8 cellular contexts compared by ENCODE assay signal in the genomic region with DNA sequence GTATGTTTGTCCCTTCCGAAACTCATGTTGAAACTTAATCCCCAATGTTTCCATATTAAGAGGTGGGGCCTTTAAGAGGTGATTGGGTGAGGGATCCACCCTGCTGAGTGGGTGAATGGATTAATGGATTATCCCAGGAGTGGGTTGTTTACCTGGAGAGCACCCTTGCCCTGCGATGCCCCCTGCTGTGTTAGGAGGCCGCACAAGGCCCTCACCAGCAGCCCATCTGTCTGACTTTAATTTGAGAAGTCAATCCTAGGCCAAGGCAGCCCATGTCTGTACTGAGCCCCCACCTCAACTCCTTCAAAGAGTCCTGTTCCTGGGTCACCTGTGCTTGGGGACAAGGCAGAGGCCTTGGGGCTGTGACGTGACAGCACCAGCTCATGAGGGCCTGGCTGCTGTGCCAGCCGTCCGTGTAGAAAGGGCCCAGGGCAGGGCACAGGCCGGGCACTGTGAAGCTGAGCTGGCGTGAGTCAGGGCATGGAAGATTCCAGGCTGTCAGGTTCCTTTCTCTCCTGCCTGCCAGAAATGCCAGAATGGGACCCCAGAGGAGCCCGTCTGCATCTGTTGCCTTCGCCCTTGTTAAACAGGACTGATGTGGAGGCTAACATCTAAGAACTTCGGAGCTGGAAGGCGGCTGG.
"Had no signal": no experiment of that assay in that cellular context is flagged by ENCODE, and none has a peak within 500 bp of the region (broad histone marks: within the 10 kb centered on the region; RNA-seq: fewer than 3 reads in every experiment).

No MANE protein-coding gene starts in this region.

- H3K27me3 ChIP-seq: cardiac muscle cell, gastrocnemius medialis, left lung had no signal

- H3K9me3 ChIP-seq: gastrocnemius medialis, left lung had no signal

- DNase-seq: activated CD4-positive, alpha-beta memory T cell treated with anti-CD3 and anti-CD28 coated beads, Interleukin-2, amount 10 ng/mL, durations not matched to agents 7 days and 5 days; activated naive CD4-positive, alpha-beta T cell treated with anti-CD3 and anti-CD28 coated beads for 36 hours; gastrocnemius medialis; left lung; stimulated activated CD4-positive, alpha-beta T cell treated with anti-CD3 and anti-CD28 coated beads, Interleukin-2, amount 100 ng/mL, for 48 hours; T-helper 9 cell had no signal

- H3K4me3 ChIP-seq: cardiac muscle cell, gastrocnemius medialis, left lung had no signal

- ATAC-seq: activated T-helper 17 cell treated with anti-CD3 and anti-CD28 coated beads, Interleukin-2, amount 50 U/mL, for 72 hours; gastrocnemius medialis; left lung had no signal

- H3K36me3 ChIP-seq: cardiac muscle cell, gastrocnemius medialis, left lung had no signal

- H3K27ac ChIP-seq: cardiac muscle cell, gastrocnemius medialis, left lung had no signal

- H3K4me1 ChIP-seq: gastrocnemius medialis, left lung had no signal
